ENCODE assay signal across 1 cellular context in the genomic region with DNA sequence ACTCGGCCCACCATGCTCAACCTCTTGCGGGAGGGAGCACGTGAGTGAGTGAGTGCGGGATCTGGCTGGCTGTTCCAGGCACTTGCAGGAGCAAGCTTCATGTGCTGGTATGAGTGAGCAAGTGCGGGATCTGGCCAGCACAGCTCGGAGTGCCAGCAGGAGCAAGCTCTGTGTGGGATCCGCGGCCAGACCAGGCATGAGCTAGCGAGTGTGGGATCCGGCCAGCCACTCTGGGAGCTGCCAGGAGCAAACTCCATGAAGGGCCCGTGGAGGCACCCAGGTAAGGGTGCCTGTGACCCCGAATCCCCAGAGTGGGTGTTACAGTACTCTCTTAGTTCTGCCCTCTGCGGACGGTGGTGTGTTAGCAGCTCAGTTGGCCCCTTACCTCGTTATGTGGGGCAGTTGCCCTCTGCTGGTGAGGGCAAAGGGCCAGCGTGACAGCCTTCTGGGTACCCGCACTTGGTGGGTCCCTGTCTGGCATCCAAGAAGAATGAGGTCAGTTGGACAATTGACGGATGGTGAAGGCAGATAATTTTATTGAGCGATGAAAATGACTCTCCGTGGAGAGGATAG.
TF ChIP-seq lines count a peak whose summit lies in the region.

No MANE protein-coding gene starts in this region.

TF ChIP-seq in H1, 55 proteins besides CTCF, POLR2A, EP300 and RAD21:
- TF ChIP-seq YY1 (IDR thresholded peaks at IDR 0.05; ENCODE audit: low read depth, low read length) (no peak), JUN (IDR thresholded peaks at IDR 0.05; ENCODE audit: low read depth, low read length) (no peak), RBBP5 (IDR thresholded peaks at IDR 0.05; ENCODE audit: borderline replicate concordance, low read depth, low read length) (no peak), TAF1 (IDR thresholded peaks at IDR 0.05; ENCODE audit: low read depth, low read length) (no peak), CHD2 (IDR thresholded peaks at IDR 0.05; ENCODE audit: low read length) (no peak), CHD1 (IDR thresholded peaks at IDR 0.05; ENCODE audit: low read depth, low read length) (no peak), PHF8 (conservative IDR thresholded peaks at IDR 0.05; ENCODE audit: low read depth, low read length) (no peak), SP4 (IDR thresholded peaks at IDR 0.05; ENCODE audit: low read length) (no peak), KDM5A (IDR thresholded peaks at IDR 0.05; ENCODE audit: low read length) (no peak), TBP (IDR thresholded peaks at IDR 0.05; ENCODE audit: low read depth, low read length) (no peak), ASH2L (IDR thresholded peaks at IDR 0.05; ENCODE audit: low read length) (no peak)
- TF ChIP-seq, protein P1, sequence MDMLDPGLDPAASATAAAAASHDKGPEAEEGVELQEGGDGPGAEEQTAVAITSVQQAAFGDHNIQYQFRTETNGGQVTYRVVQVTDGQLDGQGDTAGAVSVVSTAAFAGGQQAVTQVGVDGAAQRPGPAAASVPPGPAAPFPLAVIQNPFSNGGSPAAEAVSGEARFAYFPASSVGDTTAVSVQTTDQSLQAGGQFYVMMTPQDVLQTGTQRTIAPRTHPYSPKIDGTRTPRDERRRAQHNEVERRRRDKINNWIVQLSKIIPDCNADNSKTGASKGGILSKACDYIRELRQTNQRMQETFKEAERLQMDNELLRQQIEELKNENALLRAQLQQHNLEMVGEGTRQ (IDR thresholded peaks at IDR 0.05; ENCODE audit: low read length): no peak
- TF ChIP-seq, protein P2, sequence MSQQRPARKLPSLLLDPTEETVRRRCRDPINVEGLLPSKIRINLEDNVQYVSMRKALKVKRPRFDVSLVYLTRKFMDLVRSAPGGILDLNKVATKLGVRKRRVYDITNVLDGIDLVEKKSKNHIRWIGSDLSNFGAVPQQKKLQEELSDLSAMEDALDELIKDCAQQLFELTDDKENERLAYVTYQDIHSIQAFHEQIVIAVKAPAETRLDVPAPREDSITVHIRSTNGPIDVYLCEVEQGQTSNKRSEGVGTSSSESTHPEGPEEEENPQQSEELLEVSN (IDR thresholded peaks at IDR 0.05): no peak
